1 cellular context compared by ENCODE assay signal in the genomic region with DNA sequence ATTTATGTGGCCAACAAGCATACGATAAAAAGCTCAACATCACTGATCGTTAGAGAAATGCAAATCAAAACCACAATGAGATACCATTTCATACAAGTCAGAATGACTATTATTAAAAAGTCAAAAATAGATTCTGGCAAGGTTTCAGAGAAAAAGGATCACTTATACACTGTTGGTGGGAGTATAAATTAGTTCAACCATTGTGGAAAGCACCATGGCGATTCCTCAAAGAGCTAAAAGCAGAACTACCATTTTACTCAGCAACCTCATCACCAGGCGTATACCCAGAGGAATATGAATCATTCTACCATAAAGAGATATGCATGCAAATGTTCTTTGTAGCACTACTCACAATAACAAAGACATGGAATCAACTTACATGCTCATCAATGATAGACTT.
TF ChIP-seq lines count a peak whose summit lies in the region.

No MANE protein-coding gene starts in this region.

TF ChIP-seq in GM12878, 131 proteins besides CTCF, POLR2A, EP300 and RAD21 (continued from another document):
- TF ChIP-seq CEBPZ (IDR thresholded peaks at IDR 0.05; ENCODE audit: low read depth, low read length), result no peak
- TF ChIP-seq PAX5 (IDR thresholded peaks at IDR 0.05; ENCODE audit: borderline replicate concordance, low read depth, low read length), result no peak
- no peak for TF ChIP-seq CBFB (IDR thresholded peaks at IDR 0.05; ENCODE audit: low read depth)
- TF ChIP-seq ATF3 (IDR thresholded peaks at IDR 0.05; ENCODE audit: borderline replicate concordance, extremely low read depth, low read depth, low read length), result no peak
- TF ChIP-seq MTA2 (IDR thresholded peaks at IDR 0.05; ENCODE audit: low read depth), result peak; percentile 54; the same call in 1 of the 2 replicates
- no peak for TF ChIP-seq ESRRA (IDR thresholded peaks at IDR 0.05; ENCODE audit: low read length)
